ENCODE assay signal across 1 cellular context in genomic region chr17:58189436-58190146, GRCh38.
TF ChIP-seq lines count a peak whose summit lies in the region.

No MANE protein-coding gene starts in this region.

TF ChIP-seq in HepG2, 621 proteins besides CTCF, POLR2A, EP300 and RAD21:
- TF ChIP-seq ZUFSP (CRISPR knock-in tag; IDR thresholded peaks at IDR 0.05; ENCODE audit: borderline replicate concordance) (no peak), ZFP91 (CRISPR knock-in tag; IDR thresholded peaks at IDR 0.05; ENCODE audit: borderline replicate concordance) (no peak), ZNF512B (CRISPR knock-in tag; IDR thresholded peaks at IDR 0.05; ENCODE audit: borderline replicate concordance) (no peak), ZNF432 (CRISPR knock-in tag; IDR thresholded peaks at IDR 0.05; ENCODE audit: borderline replicate concordance) (no peak), ZNF557 (CRISPR knock-in tag; IDR thresholded peaks at IDR 0.05) (no peak), NFYB (CRISPR knock-in tag; IDR thresholded peaks at IDR 0.05) (no peak), LRRFIP1 (CRISPR knock-in tag; conservative IDR thresholded peaks at IDR 0.05) (no peak), KMT2A (CRISPR knock-in tag; IDR thresholded peaks at IDR 0.05) (no peak), ZBTB46 (CRISPR knock-in tag; IDR thresholded peaks at IDR 0.05; ENCODE audit: borderline replicate concordance) (no peak), SP4 (CRISPR knock-in tag; IDR thresholded peaks at IDR 0.05) (no peak), RXRB (CRISPR knock-in tag; IDR thresholded peaks at IDR 0.05; ENCODE audit: borderline replicate concordance) (no peak), PLRG1 (conservative IDR thresholded peaks at IDR 0.05) (no peak), ZNF570 (CRISPR knock-in tag; IDR thresholded peaks at IDR 0.05; ENCODE audit: borderline replicate concordance) (no peak), RAD51 (IDR thresholded peaks at IDR 0.05; ENCODE audit: borderline replicate concordance) (no peak), ZNF660 (CRISPR knock-in tag; IDR thresholded peaks at IDR 0.05; ENCODE audit: borderline replicate concordance, low read depth) (no peak), SALL2 (CRISPR knock-in tag; IDR thresholded peaks at IDR 0.05) (no peak)
- TF ChIP-seq, protein P1, sequence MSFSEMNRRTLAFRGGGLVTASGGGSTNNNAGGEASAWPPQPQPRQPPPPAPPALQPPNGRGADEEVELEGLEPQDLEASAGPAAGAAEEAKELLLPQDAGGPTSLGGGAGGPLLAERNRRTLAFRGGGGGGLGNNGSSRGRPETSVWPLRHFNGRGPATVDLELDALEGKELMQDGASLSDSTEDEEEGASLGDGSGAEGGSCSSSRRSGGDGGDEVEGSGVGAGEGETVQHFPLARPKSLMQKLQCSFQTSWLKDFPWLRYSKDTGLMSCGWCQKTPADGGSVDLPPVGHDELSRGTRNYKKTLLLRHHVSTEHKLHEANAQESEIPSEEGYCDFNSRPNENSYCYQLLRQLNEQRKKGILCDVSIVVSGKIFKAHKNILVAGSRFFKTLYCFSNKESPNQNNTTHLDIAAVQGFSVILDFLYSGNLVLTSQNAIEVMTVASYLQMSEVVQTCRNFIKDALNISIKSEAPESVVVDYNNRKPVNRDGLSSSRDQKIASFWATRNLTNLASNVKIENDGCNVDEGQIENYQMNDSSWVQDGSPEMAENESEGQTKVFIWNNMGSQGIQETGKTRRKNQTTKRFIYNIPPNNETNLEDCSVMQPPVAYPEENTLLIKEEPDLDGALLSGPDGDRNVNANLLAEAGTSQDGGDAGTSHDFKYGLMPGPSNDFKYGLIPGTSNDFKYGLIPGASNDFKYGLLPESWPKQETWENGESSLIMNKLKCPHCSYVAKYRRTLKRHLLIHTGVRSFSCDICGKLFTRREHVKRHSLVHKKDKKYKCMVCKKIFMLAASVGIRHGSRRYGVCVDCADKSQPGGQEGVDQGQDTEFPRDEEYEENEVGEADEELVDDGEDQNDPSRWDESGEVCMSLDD (CRISPR knock-in tag; IDR thresholded peaks at IDR 0.05; ENCODE audit: borderline replicate concordance): no peak
- TF ChIP-seq, protein P2, sequence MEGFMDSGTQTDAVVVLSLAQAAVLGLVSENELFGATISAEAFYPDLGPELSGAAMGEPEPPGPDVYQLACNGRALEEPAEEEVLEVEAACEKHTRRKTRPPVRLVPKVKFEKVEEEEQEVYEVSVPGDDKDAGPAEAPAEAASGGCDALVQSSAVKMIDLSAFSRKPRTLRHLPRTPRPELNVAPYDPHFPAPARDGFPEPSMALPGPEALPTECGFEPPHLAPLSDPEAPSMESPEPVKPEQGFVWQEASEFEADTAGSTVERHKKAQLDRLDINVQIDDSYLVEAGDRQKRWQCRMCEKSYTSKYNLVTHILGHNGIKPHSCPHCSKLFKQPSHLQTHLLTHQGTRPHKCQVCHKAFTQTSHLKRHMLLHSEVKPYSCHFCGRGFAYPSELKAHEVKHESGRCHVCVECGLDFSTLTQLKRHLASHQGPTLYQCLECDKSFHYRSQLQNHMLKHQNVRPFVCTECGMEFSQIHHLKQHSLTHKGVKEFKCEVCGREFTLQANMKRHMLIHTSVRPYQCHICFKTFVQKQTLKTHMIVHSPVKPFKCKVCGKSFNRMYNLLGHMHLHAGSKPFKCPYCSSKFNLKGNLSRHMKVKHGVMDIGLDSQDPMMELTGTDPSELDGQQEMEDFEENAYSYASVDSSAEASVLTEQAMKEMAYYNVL (CRISPR knock-in tag; IDR thresholded peaks at IDR 0.05; ENCODE audit: borderline replicate concordance): no peak
- TF ChIP-seq, protein P3, sequence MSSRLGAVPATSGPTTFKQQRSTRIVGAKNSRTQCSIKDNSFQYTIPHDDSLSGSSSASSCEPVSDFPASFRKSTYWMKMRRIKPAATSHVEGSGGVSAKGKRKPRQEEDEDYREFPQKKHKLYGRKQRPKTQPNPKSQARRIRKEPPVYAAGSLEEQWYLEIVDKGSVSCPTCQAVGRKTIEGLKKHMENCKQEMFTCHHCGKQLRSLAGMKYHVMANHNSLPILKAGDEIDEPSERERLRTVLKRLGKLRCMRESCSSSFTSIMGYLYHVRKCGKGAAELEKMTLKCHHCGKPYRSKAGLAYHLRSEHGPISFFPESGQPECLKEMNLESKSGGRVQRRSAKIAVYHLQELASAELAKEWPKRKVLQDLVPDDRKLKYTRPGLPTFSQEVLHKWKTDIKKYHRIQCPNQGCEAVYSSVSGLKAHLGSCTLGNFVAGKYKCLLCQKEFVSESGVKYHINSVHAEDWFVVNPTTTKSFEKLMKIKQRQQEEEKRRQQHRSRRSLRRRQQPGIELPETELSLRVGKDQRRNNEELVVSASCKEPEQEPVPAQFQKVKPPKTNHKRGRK (CRISPR knock-in tag; IDR thresholded peaks at IDR 0.05): no peak
